8 cellular contexts compared by ENCODE assay signal in the genomic region with DNA sequence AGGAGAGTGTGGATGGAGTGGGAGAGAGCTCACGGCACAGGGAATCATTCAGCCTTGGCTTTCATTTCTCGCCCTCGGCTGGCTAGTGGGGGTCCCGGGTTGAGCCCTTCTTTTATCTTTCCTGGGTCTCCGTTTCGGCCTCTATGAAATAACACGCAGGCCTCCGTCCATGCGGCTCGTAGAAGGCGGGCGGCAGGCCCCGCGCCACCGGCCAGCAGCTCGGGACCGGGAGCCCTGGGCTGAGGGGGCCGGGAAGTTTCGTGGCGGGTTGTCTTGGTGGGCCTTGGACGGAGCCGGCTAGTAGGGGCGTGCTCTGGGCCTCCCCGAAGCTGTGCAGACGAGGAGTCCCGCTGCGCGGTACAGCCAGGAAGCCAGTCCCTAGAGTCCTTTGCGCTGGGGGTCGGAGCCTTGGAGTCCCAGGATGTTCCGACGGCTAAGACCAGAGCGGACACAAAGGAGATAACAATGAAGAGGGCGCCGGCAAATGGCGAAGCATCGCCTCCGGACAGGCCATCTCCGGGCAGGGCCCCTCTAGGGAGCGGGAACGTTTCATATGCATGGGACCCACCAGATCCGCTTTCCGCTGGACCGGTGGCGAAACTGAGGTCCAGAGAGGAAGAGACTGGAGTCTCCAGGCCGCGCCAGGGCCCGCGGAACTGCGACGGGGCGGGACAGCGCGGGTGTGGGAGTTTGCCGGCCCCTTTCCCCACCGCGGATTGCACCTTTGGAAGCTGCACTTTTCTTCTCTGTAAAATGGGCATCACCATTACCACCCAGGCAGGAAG. TPM values are rescaled to one million over a fixed set of nuclear protein-coding genes. Genes with fewer than 3 reads are reported as not detected.
DNase-seq lines count a peak whose midpoint lies in the region; FAIRE-seq and TF ChIP-seq lines count a peak whose summit lies in the region.

No MANE protein-coding gene starts in this region.

- no peaks in the 10 kb centered on the region for H3K9me3 ChIP-seq in kidney (ENCODE audit: control insufficient read depth in 1 of 2, low read length in 2 of 2)
- no peaks in the 10 kb centered on the region for H3K9me3 ChIP-seq in testis

- peak; percentile 73 for DNase-seq in activated CD4-positive, alpha-beta T cell treated with anti-CD3 and anti-CD28 coated beads, Interleukin-2, amount 10 ng/mL, durations not matched to agents 24 days and 14 days
- no peak for DNase-seq in activated CD4-positive, alpha-beta T cell treated with anti-CD3 and anti-CD28 coated beads, Interleukin-2, amount 50 U/mL, for 48 hours
- DNase-seq in kidney (peak; percentile 79), testis (no peak), NCI-H2107 (lab: John Stamatoyannopoulos, UW) (no peak), RPMI8226 (no peak), NCI-H1694 treated with DMSO at 0.1 percent for 48 hours (lab: John Stamatoyannopoulos, UW) (no peak)

- no peak for TF ChIP-seq POLR2A in testis (IDR thresholded peaks at IDR 0.05)

- H3K27me3 Mint-ChIP-seq in activated CD4-positive, alpha-beta T cell treated with anti-CD3 and anti-CD28 coated beads, Interleukin-2, amount 10 ng/mL, durations not matched to agents 24 days and 14 days = peaks cover 77% of the 10 kb centered on the region
- H3K27me3 Mint-ChIP-seq in activated naive CD4-positive, alpha-beta T cell treated with anti-CD3 and anti-CD28 coated beads, Interleukin-2, amount 50 U/mL, for 24 hours = peaks cover 37% of the 10 kb centered on the region

- H3K9me3 Mint-ChIP-seq in activated CD4-positive, alpha-beta T cell treated with anti-CD3 and anti-CD28 coated beads, Interleukin-2, amount 10 ng/mL, durations not matched to agents 24 days and 14 days = no peaks in the 10 kb centered on the region
- no peaks in the 10 kb centered on the region for H3K9me3 Mint-ChIP-seq in activated naive CD4-positive, alpha-beta T cell treated with anti-CD3 and anti-CD28 coated beads, Interleukin-2, amount 50 U/mL, for 24 hours

- H3K4me1 ChIP-seq in kidney (ENCODE audit: control insufficient read depth in 1 of 2, insufficient read depth in 1 of 2, low read depth in 1 of 2, low read length in 2 of 2) = peaks cover 19 to 24% of the 10 kb centered on the region in 2 donors
- H3K4me1 ChIP-seq in testis = peaks cover 23% of the 10 kb centered on the region

- H3K4me3 Mint-ChIP-seq in activated CD4-positive, alpha-beta T cell treated with anti-CD3 and anti-CD28 coated beads, Interleukin-2, amount 10 ng/mL, durations not matched to agents 24 days and 14 days = peak overlapping the region; percentile 74
- H3K4me3 Mint-ChIP-seq in activated naive CD4-positive, alpha-beta T cell treated with anti-CD3 and anti-CD28 coated beads, Interleukin-2, amount 50 U/mL, for 24 hours = peak overlapping the region; percentile 78

- H3K27ac ChIP-seq in kidney (ENCODE audit: low read depth in 2 of 2, low read length in 2 of 2) (no peak overlapping the region), testis (no peak overlapping the region)

- H3K4me3 ChIP-seq in kidney (ENCODE audit: low read length in 2 of 2) (peak overlapping the region; percentile 40 to 59), testis (peak overlapping the region; percentile 10 to 32)

- FAIRE-seq in kidney (lab: Jason Lieb, UNC) = no peak

- H3K4me1 Mint-ChIP-seq in activated CD4-positive, alpha-beta T cell treated with anti-CD3 and anti-CD28 coated beads, Interleukin-2, amount 10 ng/mL, durations not matched to agents 24 days and 14 days = peaks cover 33% of the 10 kb centered on the region
- peaks cover 47% of the 10 kb centered on the region for H3K4me1 Mint-ChIP-seq in activated naive CD4-positive, alpha-beta T cell treated with anti-CD3 and anti-CD28 coated beads, Interleukin-2, amount 50 U/mL, for 24 hours

- WGBS in testis, 2 donors = 1 to 5% methylated on average over 30 to 57 of the region's 57 CpGs

- no peak overlapping the region for H3K27ac Mint-ChIP-seq in activated CD4-positive, alpha-beta T cell treated with anti-CD3 and anti-CD28 coated beads, Interleukin-2, amount 10 ng/mL, durations not matched to agents 24 days and 14 days
- H3K27ac Mint-ChIP-seq in activated naive CD4-positive, alpha-beta T cell treated with anti-CD3 and anti-CD28 coated beads, Interleukin-2, amount 50 U/mL, for 24 hours = no peak overlapping the region

- intact Hi-C loops in activated CD4-positive, alpha-beta T cell treated with anti-CD3 and anti-CD28 coated beads, Interleukin-2, amount 10 ng/mL, durations not matched to agents 24 days and 14 days (cut with micrococcal nuclease) = loop anchor here (1.0 to 10.0 kb wide), 5 partner anchors 73 to 1131 kb away; partner anchors contain the start of gene SMAD6
- intact Hi-C loops in kidney (cut with DNase I) (loop anchor here (10.0 kb wide), 1 partner anchor 371 kb away; no protein-coding TSS in a partner anchor), testis (cut with DNase I; ENCODE audit: low total_unique reads) (loop anchor here (10.0 kb wide), 2 partner anchors 311 to 381 kb away; partner anchors contain the start of gene C15orf61)

- H3K27me3 ChIP-seq in testis = no peaks in the 10 kb centered on the region

- H3K9ac ChIP-seq in kidney (ENCODE audit: low read length in 2 of 2) = peak overlapping the region in 1 of 2 donors; percentile 26

- TF ChIP-seq CTCF in kidney (IDR thresholded peaks at IDR 0.05; ENCODE audit: borderline replicate concordance, extremely low read depth, insufficient read depth) (no peak), testis (IDR thresholded peaks at IDR 0.05) (no peak)

- H3K36me3 Mint-ChIP-seq in activated CD4-positive, alpha-beta T cell treated with anti-CD3 and anti-CD28 coated beads, Interleukin-2, amount 10 ng/mL, durations not matched to agents 24 days and 14 days (ENCODE audit: low read depth) = peaks cover 3% of the 10 kb centered on the region
- H3K36me3 Mint-ChIP-seq in activated naive CD4-positive, alpha-beta T cell treated with anti-CD3 and anti-CD28 coated beads, Interleukin-2, amount 50 U/mL, for 24 hours = no peaks in the 10 kb centered on the region

- no peaks in the 10 kb centered on the region for H3K36me3 ChIP-seq in kidney (ENCODE audit: control insufficient read depth in 1 of 2, insufficient read depth in 2 of 2, low read length in 2 of 2)
- no peaks in the 10 kb centered on the region for H3K36me3 ChIP-seq in testis (ENCODE audit: low read depth, missing control alignments)

RNA-seq across cellular contexts. Expression of gene RNU6-1, which starts 4.3 kb away (rescaled TPM):
- not detected in 2 replicates for total RNA-seq in activated CD4-positive, alpha-beta T cell treated with anti-CD3 and anti-CD28 coated beads, Interleukin-2, amount 10 ng/mL, durations not matched to agents 24 days and 14 days
- total RNA-seq in kidney (not detected), testis (not detected)
- polyA plus RNA-seq in kidney (ENCODE audit: insufficient read depth, low read depth, low replicate concordance) (not detected), testis (ENCODE audit: insufficient read depth, low read depth, low replicate concordance) (not detected)

RNA-seq across cellular contexts. Expression of gene SKOR1, which starts 10.2 kb away (rescaled TPM):
- 0.09 and 0.14 TPM in 2 replicates for total RNA-seq in activated CD4-positive, alpha-beta T cell treated with anti-CD3 and anti-CD28 coated beads, Interleukin-2, amount 10 ng/mL, durations not matched to agents 24 days and 14 days
- total RNA-seq in kidney (0.57 TPM), testis (1 to 10 TPM; 1.1 to 2.2 TPM)
- polyA plus RNA-seq in kidney (ENCODE audit: insufficient read depth, low read depth, low replicate concordance) (0.22 TPM), testis (ENCODE audit: insufficient read depth, low read depth, low replicate concordance) (1.3 TPM)

Comparison
In these comparisons a context has a peak if more than half of its experiments do, and no peak if none do; other contexts are left out.
1. DNase-seq: peak in activated CD4-positive, alpha-beta T cell treated with anti-CD3 and anti-CD28 coated beads, Interleukin-2, amount 10 ng/mL, durations not matched to agents 24 days and 14 days (single experiment) and kidney (single experiment); none in activated CD4-positive, alpha-beta T cell treated with anti-CD3 and anti-CD28 coated beads, Interleukin-2, amount 50 U/mL, for 48 hours (0 of 2), testis (single experiment), NCI-H2107 (single experiment), RPMI8226 (single experiment) and NCI-H1694 treated with DMSO at 0.1 percent for 48 hours (single experiment).